ENCODE assay signal across 1 cellular context in the genomic region with DNA sequence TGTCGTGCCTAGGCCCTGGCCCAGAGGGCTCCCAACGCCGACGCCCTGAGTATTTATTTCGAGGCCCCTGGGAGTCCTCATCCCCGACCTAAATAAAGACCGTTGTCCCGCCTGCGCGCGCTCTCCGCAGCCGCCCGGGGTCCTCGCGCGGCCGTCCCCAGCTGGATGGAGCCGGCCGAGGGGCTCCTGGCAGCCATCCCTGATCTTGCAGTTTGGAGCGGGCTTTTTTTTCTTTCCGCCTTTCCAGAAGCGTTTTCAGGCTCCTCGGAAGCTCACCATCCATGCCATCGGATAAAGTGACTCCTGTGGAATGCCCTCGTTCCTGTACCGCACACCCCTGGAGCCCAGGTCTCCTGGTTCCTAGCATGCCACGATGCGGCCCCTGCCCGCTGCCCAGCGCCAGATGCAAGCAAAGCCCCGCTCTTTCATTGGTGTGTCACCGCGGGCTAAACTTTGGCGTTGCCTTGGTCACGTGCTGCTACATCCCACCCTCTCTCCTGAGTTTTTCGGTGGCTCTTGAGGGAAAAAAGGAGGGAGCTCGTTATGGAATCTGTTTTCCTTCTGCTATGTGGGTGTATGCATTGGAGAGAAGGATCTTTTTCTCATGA.
TF ChIP-seq lines count a peak whose summit lies in the region.

No MANE protein-coding gene starts in this region.

TF ChIP-seq in HEK293T, 16 proteins besides CTCF, POLR2A, EP300 and RAD21:
- TF ChIP-seq SP1 (IDR thresholded peaks at IDR 0.05) (no peak), L3MBTL2 (conservative IDR thresholded peaks at IDR 0.05) (peak; percentile 92)
